11 cellular contexts compared by ENCODE assay signal in genomic region chr10:117391436-117392205, GRCh38. TPM values are rescaled to one million over a fixed set of nuclear protein-coding genes. Genes with fewer than 3 reads are reported as not detected.
DNase-seq lines count a peak whose midpoint lies in the region; ATAC-seq and TF ChIP-seq lines count a peak whose summit lies in the region.
"Had no signal": no experiment of that assay in that cellular context is flagged by ENCODE, and none has a peak within 500 bp of the region (broad histone marks: within the 10 kb centered on the region; RNA-seq: fewer than 3 reads in every experiment).

No MANE protein-coding gene starts in this region.

- H3K4me3 ChIP-seq in neuronal stem cell (ENCODE audit: low read length in 2 of 2): no peak overlapping the region
- H3K4me3 ChIP-seq in HAP-1: no peak overlapping the region
- no peak overlapping the region for H3K4me3 ChIP-seq in transverse colon

- no peak overlapping the region for H3K23ac ChIP-seq in neuronal stem cell (ENCODE audit: low read depth, low read length, poor library complexity)

- in situ Hi-C loops in HAP-1 (cut with MboI; ENCODE audit: low sequenced_read_pairs): no loop called here
- in situ Hi-C loops in transverse colon (cut with MboI; ENCODE audit: low pct_ligation_motif_present in 1 of 4, low pct_unique_long_range_greater_than_20kb in 1 of 4, low sequenced_read_pairs in 3 of 4): no loop called here

- ATAC-seq in SK-N-SH treated with all-trans-retinoic acid at 6 μM for 48 hours: peak; percentile 36; the same call in 2 of the 3 replicates
- no peak for ATAC-seq in HG03521 (IDR thresholded peaks at IDR 0.05; ENCODE audit: unreplicated experiment)

- TF ChIP-seq POLR2A in transverse colon (IDR thresholded peaks at IDR 0.05): no peak

- no peak overlapping the region for H2AK5ac ChIP-seq in neuronal stem cell (ENCODE audit: low read depth, low read length)

- H3K4ac ChIP-seq in neuronal stem cell (ENCODE audit: low read length): no peak overlapping the region

- WGBS in neuronal stem cell (ENCODE audit: extremely low coverage in 2 of 2, insufficient read length in 2 of 2, insufficient replicate concordance in 1 of 2), 2 donors: no CpG with 5 or more reads among the region's 4 CpGs
- 62% methylated on average over 4 of the region's 4 CpGs; no CpG with 5 or more reads in 1 of the 2 donors for WGBS in transverse colon (ENCODE audit: low coverage in 1 of 2), 2 donors

- H2BK120ac ChIP-seq in neuronal stem cell (ENCODE audit: low read depth, low read length): no peak overlapping the region

- peak overlapping the region; percentile 38 for H2AFZ ChIP-seq in neuronal stem cell (ENCODE audit: low read length)

- H3K9me3 ChIP-seq in neuronal stem cell (replicated peaks in 1 of 2; ENCODE audit: control insufficient read depth in 2 of 2, insufficient read depth in 1 of 2, low read depth in 1 of 2, low read length in 2 of 2) (no peaks in the 10 kb centered on the region), HAP-1 (no peaks in the 10 kb centered on the region; the same call in 1 of the 2 replicates), transverse colon (no peaks in the 10 kb centered on the region)

- intact Hi-C loops in transverse colon (cut with DNase I; ENCODE audit: low total_unique reads): no loop called here

- H3K9ac ChIP-seq in neuronal stem cell (ENCODE audit: low read depth, low read length, poor library complexity): no peak overlapping the region

- H3K18ac ChIP-seq in neuronal stem cell (ENCODE audit: low read length): no peak overlapping the region

- no peaks in the 10 kb centered on the region for H3K79me1 ChIP-seq in neuronal stem cell (ENCODE audit: low read depth, low read length)

- peak; percentile 46 for DNase-seq in GM04503 (ENCODE audit: low read depth)
- DNase-seq in fibroblast of peridontal ligament (ENCODE audit: extremely low read depth): peak; percentile 34
- no peak for DNase-seq in neuronal stem cell (ENCODE audit: low spot score)
- DNase-seq in HAP-1 (ENCODE audit: low spot score in 2 of 2): no peak
- DNase-seq in NCI-H524 treated with DMSO at 0.1 percent for 48 hours (lab: John Stamatoyannopoulos, UW): no peak
- no peak for DNase-seq in transverse colon
- DNase-seq: amniotic stem cell; CD4-positive, alpha-beta memory T cell; NCI-H2029 treated with DMSO at 0.1 percent for 48 hours had no signal

- H3K36me3 ChIP-seq in neuronal stem cell (replicated peaks in 1 of 2; ENCODE audit: control insufficient read depth in 2 of 2, insufficient read depth in 2 of 2, low read length in 2 of 2) (no peaks in the 10 kb centered on the region), HAP-1 (replicated peaks) (no peaks in the 10 kb centered on the region), transverse colon (no peaks in the 10 kb centered on the region)

- no peak overlapping the region for H3K4me2 ChIP-seq in neuronal stem cell (ENCODE audit: insufficient read depth, low read length, poor library complexity, severe bottlenecking)

- H4K91ac ChIP-seq in neuronal stem cell (ENCODE audit: low read depth, low read length, poor library complexity): no peak overlapping the region

- H2BK12ac ChIP-seq in neuronal stem cell (ENCODE audit: low read length): no peak overlapping the region

- no peak for TF ChIP-seq EP300 in transverse colon (IDR thresholded peaks at IDR 0.05; ENCODE audit: low read depth)

- H3K14ac ChIP-seq in neuronal stem cell (ENCODE audit: low read length): no peak overlapping the region

- H3K27ac ChIP-seq in neuronal stem cell (replicated peaks; ENCODE audit: low read length) (no peak overlapping the region), transverse colon (no peak overlapping the region)

- H3K4me1 ChIP-seq in neuronal stem cell (ENCODE audit: control insufficient read depth in 2 of 2, insufficient read depth in 1 of 2, low read depth in 1 of 2, low read length in 2 of 2): no peaks in the 10 kb centered on the region
- H3K4me1 ChIP-seq in HAP-1: no peaks in the 10 kb centered on the region
- no peaks in the 10 kb centered on the region for H3K4me1 ChIP-seq in transverse colon

- H3K27me3 ChIP-seq in neuronal stem cell (ENCODE audit: control insufficient read depth in 3 of 3, insufficient read depth in 3 of 3, low read depth in 1 of 3, low read length in 3 of 3): peaks cover 0 to 27% (median 0%) of the 10 kb centered on the region in 3 experiments
- H3K27me3 ChIP-seq in HAP-1 (ENCODE audit: low read depth): peaks cover 9% of the 10 kb centered on the region; the same call in 1 of the 2 replicates
- peaks cover 9% of the 10 kb centered on the region for H3K27me3 ChIP-seq in transverse colon

- no peak for TF ChIP-seq CTCF in transverse colon (IDR thresholded peaks at IDR 0.05)

- no peak overlapping the region for H2BK15ac ChIP-seq in neuronal stem cell (ENCODE audit: low read length)

- no peak overlapping the region for H4K8ac ChIP-seq in neuronal stem cell (ENCODE audit: low read depth, low read length)

- no peak overlapping the region for H2BK5ac ChIP-seq in neuronal stem cell (ENCODE audit: low read length)

TF ChIP-seq in SK-N-SH treated with all-trans-retinoic acid at 6 μM for 48 hours, 23 proteins besides CTCF, POLR2A, EP300 and RAD21:
- TF ChIP-seq PATZ1 (CRISPR knock-in tag; IDR thresholded peaks at IDR 0.05; ENCODE audit: borderline replicate concordance): no peak
- TF ChIP-seq ZNF565 (CRISPR knock-in tag; conservative IDR thresholded peaks at IDR 0.05; ENCODE audit: low read depth): no peak
- no peak for TF ChIP-seq ESRRG (CRISPR knock-in tag; IDR thresholded peaks at IDR 0.05)
- TF ChIP-seq ISL1 (CRISPR knock-in tag; IDR thresholded peaks at IDR 0.05): no peak
- TF ChIP-seq BACH2 (CRISPR knock-in tag; IDR thresholded peaks at IDR 0.05; ENCODE audit: borderline replicate concordance): no peak
- no peak for TF ChIP-seq CSDC2 (CRISPR knock-in tag; IDR thresholded peaks at IDR 0.05)
- TF ChIP-seq ZFP3 (CRISPR knock-in tag; IDR thresholded peaks at IDR 0.05): no peak
- no peak for TF ChIP-seq TSHZ2 (CRISPR knock-in tag; IDR thresholded peaks at IDR 0.05)
- no peak for TF ChIP-seq TCF4 (CRISPR knock-in tag; IDR thresholded peaks at IDR 0.05; ENCODE audit: borderline replicate concordance)

RNA-seq across cellular contexts. Expression of gene PDZD8, which starts 16.4 kb away (rescaled TPM):
- 13.0 TPM for polyA plus RNA-seq in neuronal stem cell (2013, experiment 1 of 2)
- polyA plus RNA-seq in neuronal stem cell (2013, experiment 2 of 2): 12.7 TPM
- 10 to 100 TPM; 36.7 to 48.6 (median 40.9) TPM for total RNA-seq in transverse colon

Comparison
In these comparisons a context has a peak if more than half of its experiments do, and no peak if none do; other contexts are left out.
1. DNase-seq: peak in GM04503 (single experiment) and fibroblast of peridontal ligament (single experiment); none in neuronal stem cell (single experiment), HAP-1 (0 of 2), NCI-H524 treated with DMSO at 0.1 percent for 48 hours (single experiment) and transverse colon (single experiment).